In the genomic region with DNA sequence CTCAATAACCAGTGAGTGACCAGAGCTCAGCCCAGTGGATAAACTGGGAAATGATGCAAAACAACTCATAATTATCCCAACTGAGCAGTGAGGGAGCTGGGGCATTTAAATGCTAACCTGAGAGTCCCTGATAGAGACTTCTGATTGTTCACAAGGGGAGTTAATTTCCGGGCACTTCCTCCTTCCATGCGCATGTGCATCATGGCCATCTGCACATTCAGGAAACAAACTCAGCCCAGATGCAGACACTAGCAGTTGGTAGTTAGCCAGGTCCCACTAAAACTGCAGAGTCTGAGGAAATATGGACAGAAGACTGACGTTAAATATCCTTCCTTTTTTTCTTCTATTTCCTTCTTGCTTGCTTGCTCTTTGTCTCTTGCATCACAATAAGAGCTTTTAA, we compare ENCODE assay signal across 16 cellular contexts.
DNase-seq lines count a peak whose midpoint lies in the region; TF ChIP-seq lines count a peak whose summit lies in the region.
"Had no signal": no experiment of that assay in that cellular context is flagged by ENCODE, and none has a peak within 500 bp of the region (broad histone marks: within the 10 kb centered on the region; RNA-seq: fewer than 3 reads in every experiment).

No MANE protein-coding gene starts in this region.

- no peak for TF ChIP-seq POLR2A in adrenal gland (IDR thresholded peaks at IDR 0.05)

- no peak overlapping the region for H3K4me3 ChIP-seq in BLaER1
- H3K4me3 ChIP-seq in adrenal gland, result no peak overlapping the region
- H3K4me3 ChIP-seq: MG63, SJSA1 had no signal

- H3K4me1 ChIP-seq in BLaER1, result peaks cover 8% of the 10 kb centered on the region
- H3K4me1 ChIP-seq in adrenal gland (replicated peaks in 1 of 2), result no peaks in the 10 kb centered on the region
- H3K4me1 ChIP-seq: SJSA1 had no signal

- intact Hi-C loops in adrenal gland (cut with DNase I), result no loop called here

- H3K9me3 ChIP-seq in BLaER1, result no peaks in the 10 kb centered on the region
- H3K9me3 ChIP-seq in adrenal gland (replicated peaks in 1 of 3), result no peaks in the 10 kb centered on the region
- H3K9me3 ChIP-seq: MG63 had no signal

- H3K36me3 ChIP-seq in BLaER1, result no peaks in the 10 kb centered on the region
- H3K36me3 ChIP-seq in adrenal gland (replicated peaks in 1 of 2), result no peaks in the 10 kb centered on the region
- H3K36me3 ChIP-seq: MG63, SJSA1 had no signal

- DNase-seq in Kasumi-1 (lab: John Stamatoyannopoulos, UW) (peak; percentile 79 to 88), adrenal gland (peak in 4 of 7 donors; percentile 7 to 29 (median 20)), pons (ENCODE audit: low spot score) (peak; percentile 3), kidney tubule cell (ENCODE audit: low spot score) (no peak), middle frontal gyrus (ENCODE audit: extremely low spot score, low spot score) (no peak), activated gamma-delta T cell (lab: John Stamatoyannopoulos, UW) (no peak)
- DNase-seq: ACHN, DMS 273 treated with DMSO at 0.1 percent for 48 hours, GF-D8, MG63, NCI-H1105 treated with DMSO at 0.1 percent for 48 hours, NCI-H187 treated with DMSO at 0.1 percent for 48 hours, NCI-H345, NCI-H69 had no signal

- TF ChIP-seq CTCF in adrenal gland (IDR thresholded peaks at IDR 0.05), result no peak

- peak overlapping the region; percentile 11 for H3K4me2 ChIP-seq in BLaER1

- H3K27ac ChIP-seq in BLaER1, result no peak overlapping the region
- H3K27ac ChIP-seq in adrenal gland, result no peak overlapping the region
- H3K27ac ChIP-seq: SJSA1 had no signal

- WGBS in adrenal gland, 4 donors, result 52 to 66% (median 53%) methylated on average over 3 of the region's 3 CpGs

- H3K9ac ChIP-seq in BLaER1, result no peak overlapping the region

- H4K20me1 ChIP-seq in BLaER1, result no peaks in the 10 kb centered on the region

- no peaks in the 10 kb centered on the region for H3K27me3 ChIP-seq in BLaER1
- no peaks in the 10 kb centered on the region for H3K27me3 ChIP-seq in adrenal gland
- H3K27me3 ChIP-seq: MG63, SJSA1 had no signal

Comparison
In these comparisons a context has a peak if more than half of its experiments do, and no peak if none do; other contexts are left out.
1. DNase-seq: peak in Kasumi-1 (2 of 2), adrenal gland (4 of 7) and pons (single experiment); none in kidney tubule cell (single experiment), middle frontal gyrus (single experiment) and activated gamma-delta T cell (single experiment).